ENCODE assay signal across 22 cellular contexts in the genomic region with DNA sequence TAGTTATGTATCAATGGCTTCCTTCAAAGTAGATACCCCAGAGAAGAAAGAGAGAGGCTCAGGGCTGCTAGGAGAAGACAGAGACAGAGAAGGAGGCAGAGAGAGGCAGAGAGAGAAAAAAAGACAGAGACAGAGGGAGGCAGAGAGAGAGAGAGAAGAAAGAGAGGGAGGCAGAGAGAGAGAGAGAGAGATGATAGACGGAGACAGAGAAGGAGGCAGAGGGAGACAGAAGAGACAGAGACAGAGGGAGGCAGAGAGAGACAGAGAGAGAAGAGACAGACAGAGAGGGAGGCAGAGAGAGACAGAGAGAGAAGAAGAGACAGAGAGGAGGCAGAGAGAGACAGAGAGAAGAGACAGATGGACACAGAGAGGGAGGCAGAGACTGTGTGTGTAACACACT.
DNase-seq lines count a peak whose midpoint lies in the region; ATAC-seq, FAIRE-seq and TF ChIP-seq lines count a peak whose summit lies in the region.
"Had no signal": no experiment of that assay in that cellular context is flagged by ENCODE, and none has a peak within 500 bp of the region (broad histone marks: within the 10 kb centered on the region; RNA-seq: fewer than 3 reads in every experiment).

No MANE protein-coding gene starts in this region.

- no peaks in the 10 kb centered on the region for H3K9me2 ChIP-seq in HCT116 (ENCODE audit: insufficient read depth)

- in situ Hi-C loops in K562 (cut with MboI), result no loop called here

- DNase-seq in HCT116 (ENCODE audit: low read depth, low spot score), result no peak
- DNase-seq in K562 (ENCODE audit: extremely low read depth in 1 of 4, low spot score in 3 of 4), result no peak
- no peak for DNase-seq in stimulated activated effector memory CD8-positive, alpha-beta T cell treated with anti-CD3 and anti-CD28 coated beads, Interleukin-12 subunit alpha, Interleukin-12 subunit beta, amount 100 ng/mL, for 72 hours (ENCODE audit: low spot score in 2 of 2)
- DNase-seq in NCI-H1092 treated with DMSO at 0.1 percent for 48 hours (lab: John Stamatoyannopoulos, UW), result no peak
- DNase-seq in stimulated activated CD4-positive, alpha-beta T cell treated with anti-CD3 and anti-CD28 coated beads, Interleukin-2, amount 100 ng/mL, for 48 hours, result no peak
- DNase-seq: 8988T; C1 segment of cervical spinal cord; Caco-2; CD4-positive, CD25-positive, alpha-beta regulatory T cell; DMS153; DMS79; GDM1; GOT3; H7; IMR-90; KBM-7 had no signal

- H3K79me2 ChIP-seq in HCT116 (ENCODE audit: insufficient read depth, low read length) (no peaks in the 10 kb centered on the region), K562 (ENCODE audit: control insufficient read depth, insufficient read depth, low read length) (no peaks in the 10 kb centered on the region)

- H3K4me1 ChIP-seq in BLaER1 (peaks cover 38% of the 10 kb centered on the region), HCT116 (ENCODE audit: control insufficient read depth in 1 of 2, insufficient read depth in 2 of 2, low read length in 2 of 2) (peaks cover 7 to 11% of the 10 kb centered on the region in 2 experiments; a peak in 3 of 4 replicates), K562 (replicated peaks in 1 of 2; ENCODE audit: control insufficient read depth in 2 of 2, insufficient read depth in 2 of 2, low read length in 2 of 2) (peaks cover under 1 to 31% of the 10 kb centered on the region in 2 experiments; a peak in 4 of 5 replicates)
- H3K4me1 ChIP-seq: Caco-2 had no signal

- H3K36me3 ChIP-seq in BLaER1 (no peaks in the 10 kb centered on the region), HCT116 (ENCODE audit: control insufficient read depth in 1 of 2, insufficient read depth in 2 of 2, low read length in 2 of 2) (no peaks in the 10 kb centered on the region), K562 (ENCODE audit: control insufficient read depth, insufficient read depth, low read length) (no peaks in the 10 kb centered on the region)

- intact Hi-C loops in HCT116 (cut with micrococcal nuclease), result no loop called here
- intact Hi-C loops in K562 (cut with micrococcal nuclease), result no loop called here

- H3K9me3 ChIP-seq in BLaER1, result no peaks in the 10 kb centered on the region
- no peaks in the 10 kb centered on the region for H3K9me3 ChIP-seq in HCT116 (ENCODE audit: control insufficient read depth in 1 of 2, insufficient read depth in 1 of 2, low read depth in 1 of 2, low read length in 2 of 2)
- H3K9me3 ChIP-seq in K562 (replicated peaks; ENCODE audit: control insufficient read depth, insufficient read depth, low read depth, low read length), result no peaks in the 10 kb centered on the region
- H3K9me3 ChIP-seq: Caco-2 had no signal

- H4K20me1 ChIP-seq in BLaER1 (no peaks in the 10 kb centered on the region), HCT116 (ENCODE audit: insufficient read depth) (no peaks in the 10 kb centered on the region), K562 (replicated peaks; ENCODE audit: control insufficient read depth, insufficient read depth, low read length) (0 out of 2 replicates have a peak, but pooled peaks cover 1% of the 10 kb centered on the region)

- H3K9me3 Mint-ChIP-seq in stimulated activated effector memory CD8-positive, alpha-beta T cell treated with anti-CD3 and anti-CD28 coated beads, Interleukin-12 subunit alpha, Interleukin-12 subunit beta, amount 100 ng/mL, for 72 hours, result no peaks in the 10 kb centered on the region
- H3K9me3 Mint-ChIP-seq: CD4-positive, CD25-positive, alpha-beta regulatory T cell had no signal

- FAIRE-seq in K562 (lab: Jason Lieb, UNC), result no peak
- FAIRE-seq: D721Med, GM12892, GM18507 had no signal

- H3K27ac Mint-ChIP-seq in stimulated activated effector memory CD8-positive, alpha-beta T cell treated with anti-CD3 and anti-CD28 coated beads, Interleukin-12 subunit alpha, Interleukin-12 subunit beta, amount 100 ng/mL, for 72 hours, result peak overlapping the region; percentile 5

- H3K4me2 ChIP-seq in BLaER1 (peak overlapping the region; percentile 79), HCT116 (ENCODE audit: low read length) (peak overlapping the region; percentile 25; the same call in 1 of the 2 replicates), K562 (ENCODE audit: insufficient read depth, low read length) (no peak overlapping the region)

- TF ChIP-seq RAD21 in HCT116 (IDR thresholded peaks at IDR 0.05; ENCODE audit: low read depth) (no peak), K562 (CRISPR knock-in tag; conservative IDR thresholded peaks at IDR 0.05 in 1 of 2, IDR thresholded peaks at IDR 0.05 in 1 of 2) (no peak)

- no peak overlapping the region for H3K4me3 Mint-ChIP-seq in stimulated activated effector memory CD8-positive, alpha-beta T cell treated with anti-CD3 and anti-CD28 coated beads, Interleukin-12 subunit alpha, Interleukin-12 subunit beta, amount 100 ng/mL, for 72 hours

- no peak for TF ChIP-seq EP300 in K562 (IDR thresholded peaks at IDR 0.05; ENCODE audit: low read length)

- TF ChIP-seq CTCF in HCT116 (IDR thresholded peaks at IDR 0.05 in 2 of 3, conservative IDR thresholded peaks at IDR 0.05 in 1 of 3; ENCODE audit: borderline replicate concordance in 1 of 3, insufficient read depth in 1 of 3, low read depth in 2 of 3, low read length in 2 of 3) (no peak), K562 (IDR thresholded peaks at IDR 0.05 in 2 of 3, conservative IDR thresholded peaks at IDR 0.05 in 1 of 3; ENCODE audit: insufficient read depth in 2 of 3, low read depth in 1 of 3, low read length in 3 of 3) (no peak)

- H3K9me1 ChIP-seq in K562 (ENCODE audit: control insufficient read depth, insufficient read depth, low read length), result no peaks in the 10 kb centered on the region

- 0% methylated on average over 1 of the region's 1 CpG for WGBS in K562 (ENCODE audit: insufficient coverage, low coverage, missing lambda C conversion rate)

- H3K36me3 Mint-ChIP-seq in stimulated activated effector memory CD8-positive, alpha-beta T cell treated with anti-CD3 and anti-CD28 coated beads, Interleukin-12 subunit alpha, Interleukin-12 subunit beta, amount 100 ng/mL, for 72 hours, result no peaks in the 10 kb centered on the region
- H3K36me3 Mint-ChIP-seq: CD4-positive, CD25-positive, alpha-beta regulatory T cell had no signal

- BruUV-seq in HCT116 (replicated peaks; lab: Mats Ljungman, UMichigan) (no TSS peak), K562 (replicated peaks; lab: Mats Ljungman, UMichigan) (no TSS peak)

- H3K9ac ChIP-seq in BLaER1 (no peak overlapping the region; the same call in 1 of the 2 replicates), HCT116 (ENCODE audit: low read length) (no peak overlapping the region), K562 (ENCODE audit: insufficient read depth in 1 of 2, low read depth in 2 of 2, low read length in 2 of 2) (no peak overlapping the region)

- H3K4me3 ChIP-seq in BLaER1, result no peak overlapping the region
- no peak overlapping the region for H3K4me3 ChIP-seq in HCT116 (replicated peaks in 1 of 2; ENCODE audit: low read depth in 1 of 2, low read length in 2 of 2)
- no peak overlapping the region for H3K4me3 ChIP-seq in K562

- H3K27ac ChIP-seq in BLaER1, result no peak overlapping the region
- H3K27ac ChIP-seq in HCT116 (ENCODE audit: low read depth, low read length), result no peak overlapping the region
- H3K27ac ChIP-seq in K562 (ENCODE audit: extremely low read depth, low read depth, low read length), result no peak overlapping the region
- H3K27ac ChIP-seq: HL-60 had no signal

- POLR2A ChIA-PET in HCT116 (lab: Charles Lee), result no interaction called here
- POLR2A ChIA-PET in K562 (lab: Yijun Ruan, JAX), result no interaction called here

- no peak for TF ChIP-seq POLR2A in HCT116 (IDR thresholded peaks at IDR 0.05; ENCODE audit: borderline replicate concordance, extremely low read depth, insufficient read depth, insufficient read length)
- TF ChIP-seq POLR2A in K562 (conservative IDR thresholded peaks at IDR 0.05), result no peak

- ATAC-seq in HCT116 (no peak), K562 (no peak), GM18861 (IDR thresholded peaks at IDR 0.05; ENCODE audit: unreplicated experiment) (no peak)
- ATAC-seq in stimulated activated effector memory CD8-positive, alpha-beta T cell treated with anti-CD3 and anti-CD28 coated beads, Interleukin-12 subunit alpha, Interleukin-12 subunit beta, amount 100 ng/mL, for 72 hours, result no peak

- H2AFZ ChIP-seq in HCT116 (ENCODE audit: low read depth, low read length, poor library complexity, severe bottlenecking), result no peak overlapping the region
- H2AFZ ChIP-seq in K562 (ENCODE audit: low read depth, low read length), result peak overlapping the region; percentile 7; the same call in 1 of the 2 replicates

- no peaks in the 10 kb centered on the region for H3K4me1 Mint-ChIP-seq in stimulated activated effector memory CD8-positive, alpha-beta T cell treated with anti-CD3 and anti-CD28 coated beads, Interleukin-12 subunit alpha, Interleukin-12 subunit beta, amount 100 ng/mL, for 72 hours

- CTCF ChIA-PET in HCT116 (lab: Charles Lee), result no interaction called here
- CTCF ChIA-PET in K562 (lab: Yijun Ruan, JAX; ENCODE audit: low intra/inter-chr PET ratio), result no interaction called here

- RAD21 ChIA-PET in HCT116 (lab: Charles Lee; ENCODE audit: low non-redundant PET in 1 of 2, low total read pairs in 2 of 2, uncharacterized antibody in 2 of 2, unreplicated experiment in 2 of 2), result no interaction called here

- H3K27me3 ChIP-seq in BLaER1, result no peaks in the 10 kb centered on the region
- no peaks in the 10 kb centered on the region for H3K27me3 ChIP-seq in HCT116 (ENCODE audit: insufficient read depth, low read length)
- H3K27me3 ChIP-seq in K562 (ENCODE audit: control insufficient read depth in 2 of 2, insufficient read depth in 2 of 2, low read length in 2 of 2), result peaks cover 78 to 91% of the 10 kb centered on the region in 2 experiments

TF ChIP-seq in HCT116, 20 proteins besides CTCF, POLR2A, EP300 and RAD21 (continues in another document):
- TF ChIP-seq EZH2 (IDR thresholded peaks at IDR 0.05) (no peak), ATF3 (IDR thresholded peaks at IDR 0.05) (no peak), CEBPB (IDR thresholded peaks at IDR 0.05; ENCODE audit: low read depth) (no peak), CBX3 (IDR thresholded peaks at IDR 0.05; ENCODE audit: low read depth) (no peak), SRF (IDR thresholded peaks at IDR 0.05; ENCODE audit: low read depth) (no peak), SIN3A (IDR thresholded peaks at IDR 0.05; ENCODE audit: low read depth) (no peak)

TF ChIP-seq in K562, 482 proteins besides CTCF, POLR2A, EP300 and RAD21 (continues in another document):
- TF ChIP-seq ZNF174 (CRISPR knock-in tag; IDR thresholded peaks at IDR 0.05) (no peak), ARID2 (IDR thresholded peaks at IDR 0.05) (peak; percentile 53; the same call in 1 of the 2 replicates)
- TF ChIP-seq, protein P1, sequence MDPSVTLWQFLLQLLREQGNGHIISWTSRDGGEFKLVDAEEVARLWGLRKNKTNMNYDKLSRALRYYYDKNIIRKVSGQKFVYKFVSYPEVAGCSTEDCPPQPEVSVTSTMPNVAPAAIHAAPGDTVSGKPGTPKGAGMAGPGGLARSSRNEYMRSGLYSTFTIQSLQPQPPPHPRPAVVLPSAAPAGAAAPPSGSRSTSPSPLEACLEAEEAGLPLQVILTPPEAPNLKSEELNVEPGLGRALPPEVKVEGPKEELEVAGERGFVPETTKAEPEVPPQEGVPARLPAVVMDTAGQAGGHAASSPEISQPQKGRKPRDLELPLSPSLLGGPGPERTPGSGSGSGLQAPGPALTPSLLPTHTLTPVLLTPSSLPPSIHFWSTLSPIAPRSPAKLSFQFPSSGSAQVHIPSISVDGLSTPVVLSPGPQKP (CRISPR knock-in tag; IDR thresholded peaks at IDR 0.05), result no peak
